38 cellular contexts compared by ENCODE assay signal in the genomic region with DNA sequence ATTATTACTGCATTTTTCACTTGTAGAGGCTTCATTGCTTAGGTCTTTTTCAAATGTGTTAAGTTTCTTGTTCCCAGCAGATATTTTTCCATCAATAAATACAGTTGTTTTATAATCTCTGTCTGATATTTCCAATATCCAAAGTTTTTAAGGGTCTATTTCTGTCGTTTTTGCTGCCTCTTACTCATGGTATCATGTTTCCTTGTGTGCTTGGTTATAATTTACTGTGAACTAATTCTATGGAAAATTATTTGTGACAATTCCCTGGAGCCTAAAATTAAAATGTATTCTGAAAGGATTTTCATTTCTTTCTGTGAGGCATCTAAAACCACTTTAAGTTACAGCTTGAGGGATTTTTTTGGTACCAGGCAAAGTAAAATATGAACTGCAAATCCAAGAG.
"Had no signal": no experiment of that assay in that cellular context is flagged by ENCODE, and none has a peak within 500 bp of the region (broad histone marks: within the 10 kb centered on the region; RNA-seq: fewer than 3 reads in every experiment).

No MANE protein-coding gene starts in this region.

- H3K4me3 Mint-ChIP-seq: activated naive CD4-positive, alpha-beta T cell treated with anti-CD3 and anti-CD28 coated beads for 36 hours; activated naive CD4-positive, alpha-beta T cell treated with anti-CD3 and anti-CD28 coated beads, Interleukin-2, amount 10 ng/mL, durations not matched to agents 7 days and 5 days; activated naive CD4-positive, alpha-beta T cell treated with anti-CD3 and anti-CD28 coated beads, Interleukin-2, amount 50 U/mL, for 24 hours; activated naive CD8-positive, alpha-beta T cell; activated naive CD8-positive, alpha-beta T cell treated with anti-CD3 and anti-CD28 coated beads for 36 hours; activated naive CD8-positive, alpha-beta T cell treated with anti-CD3 and anti-CD28 coated beads, Interleukin-2, amount 10 ng/mL, durations not matched to agents 7 days and 5 days; activated naive CD8-positive, alpha-beta T cell treated with anti-CD3 and anti-CD28 coated beads, Interleukin-2, amount 50 U/mL, for 24 hours; activated T-cell treated with anti-CD3 and anti-CD28 coated beads, Interleukin-2, amount 50 U/mL, for 24 hours; activated T-cell treated with anti-CD3 and anti-CD28 coated beads, Interleukin-2, amount 50 U/mL, for 4 hours; activated T-helper 1 cell treated with anti-CD3 and anti-CD28 coated beads, Interleukin-12 subunit alpha, Interleukin-12 subunit beta, Interleukin-2, Interleukin-4 antibody, amounts not matched to agents 30 ng/mL and 10 ng/mL and 1 ng/mL, durations not matched to agents 14 hours and 24 hours and 36 hours; activated T-helper 17 cell treated with anti-CD3 and anti-CD28 coated beads, Interleukin-2, amount 50 U/mL, for 72 hours; brain; central memory CD8-positive, alpha-beta T cell had no signal

- H3K4me1 ChIP-seq: adrenal gland, ascending aorta, body of pancreas, breast epithelium had no signal

- H3K9me3 ChIP-seq: adrenal gland, ascending aorta, body of pancreas, breast epithelium had no signal

- ATAC-seq: activated naive CD4-positive, alpha-beta T cell treated with anti-CD3 and anti-CD28 coated beads, Interleukin-2, amount 50 U/mL, for 72 hours; activated naive CD8-positive, alpha-beta T cell treated with anti-CD3 and anti-CD28 coated beads, Interleukin-2, amount 50 U/mL, for 24 hours; activated T-cell treated with anti-CD3 and anti-CD28 coated beads, Interleukin-2, amount 50 U/mL, for 4 hours; activated T-helper 17 cell treated with anti-CD3 and anti-CD28 coated beads, Interleukin-2, amount 50 U/mL, for 72 hours; body of pancreas had no signal

- H3K4me3 ChIP-seq: adrenal gland, ascending aorta, body of pancreas, breast epithelium, cardiac muscle cell had no signal

- H3K9me3 Mint-ChIP-seq: activated naive CD4-positive, alpha-beta T cell treated with anti-CD3 and anti-CD28 coated beads, Interleukin-2, amount 10 ng/mL, durations not matched to agents 7 days and 5 days; activated naive CD4-positive, alpha-beta T cell treated with anti-CD3 and anti-CD28 coated beads, Interleukin-2, amount 50 U/mL, for 24 hours; activated naive CD8-positive, alpha-beta T cell treated with anti-CD3 and anti-CD28 coated beads, Interleukin-2, amount 50 U/mL, for 24 hours; activated T-cell treated with anti-CD3 and anti-CD28 coated beads, Interleukin-2, amount 50 U/mL, for 24 hours; activated T-helper 17 cell treated with anti-CD3 and anti-CD28 coated beads, Interleukin-2, amount 50 U/mL, for 72 hours; central memory CD8-positive, alpha-beta T cell had no signal

- H3K36me3 ChIP-seq: adrenal gland, breast epithelium, cardiac muscle cell had no signal

- H3K27ac ChIP-seq: adrenal gland, ascending aorta, body of pancreas, brain microvascular endothelial cell, breast epithelium, cardiac muscle cell had no signal

- H3K27me3 Mint-ChIP-seq: activated naive CD4-positive, alpha-beta T cell treated with anti-CD3 and anti-CD28 coated beads, Interleukin-2, amount 10 ng/mL, durations not matched to agents 7 days and 5 days; activated naive CD4-positive, alpha-beta T cell treated with anti-CD3 and anti-CD28 coated beads, Interleukin-2, amount 50 U/mL, for 24 hours; activated naive CD8-positive, alpha-beta T cell; activated naive CD8-positive, alpha-beta T cell treated with anti-CD3 and anti-CD28 coated beads for 36 hours; activated naive CD8-positive, alpha-beta T cell treated with anti-CD3 and anti-CD28 coated beads, Interleukin-2, amount 10 ng/mL, durations not matched to agents 7 days and 5 days; activated naive CD8-positive, alpha-beta T cell treated with anti-CD3 and anti-CD28 coated beads, Interleukin-2, amount 50 U/mL, for 24 hours; activated T-cell treated with anti-CD3 and anti-CD28 coated beads, Interleukin-2, amount 50 U/mL, for 24 hours; activated T-helper 17 cell treated with anti-CD3 and anti-CD28 coated beads, Interleukin-2, amount 50 U/mL, for 72 hours; brain; central memory CD8-positive, alpha-beta T cell had no signal

- DNase-seq: activated effector memory CD4-positive, alpha-beta T cell treated with anti-CD3 and anti-CD28 coated beads, Interleukin-2, amount 50 U/mL, for 16 hours; activated effector memory CD4-positive, alpha-beta T cell treated with Interleukin-2 at 50 U/mL for 16 hours; activated gamma-delta T cell; activated gamma-delta T cell treated with Interleukin-2 at 50 U/mL for 16 hours; activated naive CD4-positive, alpha-beta T cell; activated naive CD4-positive, alpha-beta T cell treated with anti-CD3 and anti-CD28 coated beads for 36 hours; activated naive CD4-positive, alpha-beta T cell treated with anti-CD3 and anti-CD28 coated beads, Interleukin-2, amount 10 ng/mL, durations not matched to agents 7 days and 5 days; activated naive CD4-positive, alpha-beta T cell treated with anti-CD3 and anti-CD28 coated beads, Interleukin-2, amount 50 U/mL, for 16 hours; activated naive CD4-positive, alpha-beta T cell treated with Interleukin-2 at 50 U/mL for 16 hours; activated naive CD8-positive, alpha-beta T cell treated with anti-CD3 and anti-CD28 coated beads for 36 hours; activated naive CD8-positive, alpha-beta T cell treated with anti-CD3 and anti-CD28 coated beads, Interleukin-2, amount 10 ng/mL, durations not matched to agents 7 days and 5 days; activated naive CD8-positive, alpha-beta T cell treated with anti-CD3 and anti-CD28 coated beads, Interleukin-2, amount 50 U/mL, for 24 hours; activated T-cell treated with anti-CD3 and anti-CD28 coated beads, Interleukin-2, amount 50 U/mL, for 1 hour; activated T-cell treated with anti-CD3 and anti-CD28 coated beads, Interleukin-2, amount 50 U/mL, for 24 hours; activated T-cell treated with anti-CD3 and anti-CD28 coated beads, Interleukin-2, amount 50 U/mL, for 4 hours; adrenal gland; amniotic stem cell; amygdala; anterior cingulate cortex; aorta; body of pancreas; brain microvascular endothelial cell; caudate nucleus; central memory CD4-positive, alpha-beta T cell; cerebellar nuclear complex had no signal

- H3K4me1 Mint-ChIP-seq: activated naive CD4-positive, alpha-beta T cell treated with anti-CD3 and anti-CD28 coated beads, Interleukin-2, amount 10 ng/mL, durations not matched to agents 7 days and 5 days; activated naive CD8-positive, alpha-beta T cell treated with anti-CD3 and anti-CD28 coated beads for 36 hours; activated naive CD8-positive, alpha-beta T cell treated with anti-CD3 and anti-CD28 coated beads, Interleukin-2, amount 10 ng/mL, durations not matched to agents 7 days and 5 days; activated naive CD8-positive, alpha-beta T cell treated with anti-CD3 and anti-CD28 coated beads, Interleukin-2, amount 50 U/mL, for 24 hours; activated T-helper 17 cell treated with anti-CD3 and anti-CD28 coated beads, Interleukin-2, amount 50 U/mL, for 72 hours; brain had no signal

- FAIRE-seq: astrocyte, bronchial epithelial cell had no signal

- H3K27me3 ChIP-seq: adrenal gland, ascending aorta, body of pancreas, brain microvascular endothelial cell, breast epithelium, cardiac muscle cell had no signal

- H3K27ac Mint-ChIP-seq: activated naive CD4-positive, alpha-beta T cell treated with anti-CD3 and anti-CD28 coated beads for 36 hours; activated naive CD4-positive, alpha-beta T cell treated with anti-CD3 and anti-CD28 coated beads, Interleukin-2, amount 10 ng/mL, durations not matched to agents 7 days and 5 days; activated naive CD4-positive, alpha-beta T cell treated with anti-CD3 and anti-CD28 coated beads, Interleukin-2, amount 50 U/mL, for 24 hours; activated naive CD4-positive, alpha-beta T cell treated with anti-CD3 and anti-CD28 coated beads, Interleukin-2, amount 50 U/mL, for 72 hours; activated naive CD8-positive, alpha-beta T cell; activated naive CD8-positive, alpha-beta T cell treated with anti-CD3 and anti-CD28 coated beads for 36 hours; activated naive CD8-positive, alpha-beta T cell treated with anti-CD3 and anti-CD28 coated beads, Interleukin-2, amount 10 ng/mL, durations not matched to agents 7 days and 5 days; activated naive CD8-positive, alpha-beta T cell treated with anti-CD3 and anti-CD28 coated beads, Interleukin-2, amount 50 U/mL, for 24 hours; activated T-cell treated with anti-CD3 and anti-CD28 coated beads, Interleukin-2, amount 50 U/mL, for 24 hours; activated T-helper 1 cell treated with anti-CD3 and anti-CD28 coated beads, Interleukin-12 subunit alpha, Interleukin-12 subunit beta, Interleukin-2, Interleukin-4 antibody, amounts not matched to agents 30 ng/mL and 10 ng/mL and 1 ng/mL, durations not matched to agents 14 hours and 24 hours and 36 hours; activated T-helper 17 cell treated with anti-CD3 and anti-CD28 coated beads, Interleukin-2, amount 50 U/mL, for 72 hours; activated T-helper 2 cell treated with anti-CD3 and anti-CD28 coated beads, Interferon-gamma antibody, Interleukin-2, Interleukin-4, amounts not matched to agents 10 μg/mL and 5 μg/mL and 100 μg/mL, durations not matched to agents 14 hours and 24 hours and 36 hours; brain had no signal
